9 cellular contexts compared by ENCODE assay signal in genomic region chr5:150448353-150448752, GRCh38. TPM values are rescaled to one million over a fixed set of nuclear protein-coding genes. Genes with fewer than 3 reads are reported as not detected.
A peak's percentile ranks its signal among the peaks of the same experiment; 100 is the strongest.
DNase-seq lines count a peak whose midpoint lies in the region; ATAC-seq and TF ChIP-seq lines count a peak whose summit lies in the region.
"Had no signal": no experiment of that assay in that cellular context is flagged by ENCODE, and none has a peak within 500 bp of the region (broad histone marks: within the 10 kb centered on the region; RNA-seq: fewer than 3 reads in every experiment).

No MANE protein-coding gene starts in this region.

- H3K36me3 ChIP-seq in left lung (peaks cover 0 to 47% of the 10 kb centered on the region in 2 donors), thyroid gland (peaks cover 39 to 42% of the 10 kb centered on the region in 2 donors)

- no peak for TF ChIP-seq POLR2A in thyroid gland (IDR thresholded peaks at IDR 0.05)

- peak overlapping the region; percentile 100 for H3K27ac Mint-ChIP-seq in activated T-cell treated with anti-CD3 and anti-CD28 coated beads, Interleukin-2, amount 50 U/mL, for 24 hours
- peak overlapping the region; percentile 99 for H3K27ac Mint-ChIP-seq in activated naive CD8-positive, alpha-beta T cell treated with anti-CD3 and anti-CD28 coated beads, Interleukin-2, amount 10 ng/mL, durations not matched to agents 7 days and 5 days

- H3K4me3 ChIP-seq in left lung, result peak overlapping the region; percentile 72 to 81
- H3K4me3 ChIP-seq in thyroid gland (replicated peaks in 1 of 3), result peak overlapping the region; percentile 43 to 69 (median 49)

- peaks cover 65% of the 10 kb centered on the region for H3K36me3 Mint-ChIP-seq in activated T-cell treated with anti-CD3 and anti-CD28 coated beads, Interleukin-2, amount 50 U/mL, for 24 hours (ENCODE audit: low read depth)
- H3K36me3 Mint-ChIP-seq in activated naive CD8-positive, alpha-beta T cell treated with anti-CD3 and anti-CD28 coated beads, Interleukin-2, amount 10 ng/mL, durations not matched to agents 7 days and 5 days, result peaks cover 30% of the 10 kb centered on the region

- peak overlapping the region; percentile 93 for H3K4me3 Mint-ChIP-seq in activated T-cell treated with anti-CD3 and anti-CD28 coated beads, Interleukin-2, amount 50 U/mL, for 24 hours
- peak overlapping the region; percentile 96 for H3K4me3 Mint-ChIP-seq in activated naive CD8-positive, alpha-beta T cell treated with anti-CD3 and anti-CD28 coated beads, Interleukin-2, amount 10 ng/mL, durations not matched to agents 7 days and 5 days

- no peak for ATAC-seq in activated naive CD8-positive, alpha-beta T cell treated with anti-CD3 and anti-CD28 coated beads, Interleukin-2, amount 10 ng/mL, durations not matched to agents 7 days and 5 days (ENCODE audit: low read depth)
- no peak for ATAC-seq in left lung
- no peak for ATAC-seq in left lobe of liver
- no peak for ATAC-seq in HG03342 (IDR thresholded peaks at IDR 0.05; ENCODE audit: unreplicated experiment)

- TF ChIP-seq CTCF in left lung (IDR thresholded peaks at IDR 0.05), result no peak
- no peak for TF ChIP-seq CTCF in thyroid gland (IDR thresholded peaks at IDR 0.05)

- H3K9me3 Mint-ChIP-seq in activated T-cell treated with anti-CD3 and anti-CD28 coated beads, Interleukin-2, amount 50 U/mL, for 24 hours, result no peaks in the 10 kb centered on the region
- H3K9me3 Mint-ChIP-seq in activated naive CD8-positive, alpha-beta T cell treated with anti-CD3 and anti-CD28 coated beads, Interleukin-2, amount 10 ng/mL, durations not matched to agents 7 days and 5 days, result no peaks in the 10 kb centered on the region

- H3K9me3 ChIP-seq in left lung, result no peaks in the 10 kb centered on the region
- H3K9me3 ChIP-seq in thyroid gland, result no peaks in the 10 kb centered on the region

- H3K27me3 ChIP-seq in left lung (no peaks in the 10 kb centered on the region), thyroid gland (no peaks in the 10 kb centered on the region)

- POLR2A ChIA-PET in activated naive CD8-positive, alpha-beta T cell treated with anti-CD3 and anti-CD28 coated beads, Interleukin-2, amount 10 ng/mL, durations not matched to agents 7 days and 5 days (lab: Charles Lee), result no interaction called here

- WGBS in thyroid gland, 2 donors, result 25 to 29% methylated on average over 4 of the region's 4 CpGs

- DNase-seq in activated T-cell treated with anti-CD3 and anti-CD28 coated beads, Interleukin-2, amount 50 U/mL, for 24 hours, result no peak
- DNase-seq in activated T-cell treated with anti-CD3 and anti-CD28 coated beads, Interleukin-2, amount 50 U/mL, for 1 hour, result no peak
- DNase-seq in activated naive CD8-positive, alpha-beta T cell treated with anti-CD3 and anti-CD28 coated beads, Interleukin-2, amount 10 ng/mL, durations not matched to agents 7 days and 5 days, result no peak
- DNase-seq in left lung (no peak), thyroid gland (no peak), left lobe of liver (ENCODE audit: low spot score) (no peak)
- DNase-seq in effector CD8-positive, alpha-beta T cell (lab: John Stamatoyannopoulos, UW), result no peak
- DNase-seq: NCI-H1694 had no signal

- peaks cover 14 to 41% of the 10 kb centered on the region in 2 donors for H3K4me1 ChIP-seq in left lung
- peaks cover 9 to 13% of the 10 kb centered on the region in 2 donors for H3K4me1 ChIP-seq in thyroid gland

- intact Hi-C loops in left lung (cut with DNase I), result no loop called here
- intact Hi-C loops in thyroid gland (cut with DNase I), result no loop called here

- peak overlapping the region in 1 of 2 donors; percentile 99 for H3K27ac ChIP-seq in left lung
- H3K27ac ChIP-seq in thyroid gland, result peak overlapping the region in 2 of 3 donors; percentile 95 to 96

- peaks cover 39% of the 10 kb centered on the region for H3K4me1 Mint-ChIP-seq in activated T-cell treated with anti-CD3 and anti-CD28 coated beads, Interleukin-2, amount 50 U/mL, for 24 hours (ENCODE audit: low read depth)
- H3K4me1 Mint-ChIP-seq in activated naive CD8-positive, alpha-beta T cell treated with anti-CD3 and anti-CD28 coated beads, Interleukin-2, amount 10 ng/mL, durations not matched to agents 7 days and 5 days, result peaks cover 29% of the 10 kb centered on the region

- no peaks in the 10 kb centered on the region for H3K27me3 Mint-ChIP-seq in activated T-cell treated with anti-CD3 and anti-CD28 coated beads, Interleukin-2, amount 50 U/mL, for 24 hours
- H3K27me3 Mint-ChIP-seq in activated naive CD8-positive, alpha-beta T cell treated with anti-CD3 and anti-CD28 coated beads, Interleukin-2, amount 10 ng/mL, durations not matched to agents 7 days and 5 days, result no peaks in the 10 kb centered on the region

RNA-seq across cellular contexts. Expression of gene RPS14, which starts 1.2 kb away (rescaled TPM):
- total RNA-seq in activated naive CD8-positive, alpha-beta T cell treated with anti-CD3 and anti-CD28 coated beads, Interleukin-2, amount 10 ng/mL, durations not matched to agents 7 days and 5 days, result 1,000 to 10,000 TPM; 2,811 to 2,872 TPM
- total RNA-seq in left lung (1,000 to 10,000 TPM; 1,428 to 1,504 TPM), thyroid gland (1,000 to 10,000 TPM; 2,017 to 5,540 (median 2,786) TPM), left lobe of liver (660 TPM)

RNA-seq across cellular contexts. Expression of gene CD74, which starts 35.6 kb away (rescaled TPM):
- total RNA-seq in activated naive CD8-positive, alpha-beta T cell treated with anti-CD3 and anti-CD28 coated beads, Interleukin-2, amount 10 ng/mL, durations not matched to agents 7 days and 5 days, result 100 to 1,000 TPM; 341 to 350 TPM
- total RNA-seq in left lung, result 1,000 to 10,000 TPM; 1,866 to 2,212 TPM
- 100 to 1,000 TPM; 287 to 675 (median 493) TPM for total RNA-seq in thyroid gland
- total RNA-seq in left lobe of liver, result 89.1 TPM

RNA-seq across cellular contexts. Expression of gene NDST1, which starts 59.6 kb away (rescaled TPM):
- 1 to 10 TPM; 1.0 to 1.9 TPM for total RNA-seq in activated naive CD8-positive, alpha-beta T cell treated with anti-CD3 and anti-CD28 coated beads, Interleukin-2, amount 10 ng/mL, durations not matched to agents 7 days and 5 days
- total RNA-seq in left lung (100 to 1,000 TPM in 1 of 2 donors, 10 to 100 TPM in 1; 89.3 to 100 TPM), thyroid gland (100 to 1,000 TPM in 2 of 4 donors, 10 to 100 TPM in 2; 84.9 to 171 (median 113) TPM), left lobe of liver (63.7 TPM)

Comparison
In these comparisons a context has a peak if more than half of its experiments do, and no peak if none do; other contexts are left out.
1. RNA of gene NDST1, which starts 59.6 kb away (total RNA-seq): 84.9 to 171 TPM in thyroid gland, 89.3 to 100 TPM in left lung and 63.7 TPM in left lobe of liver (single experiment); 1.0 to 1.9 TPM in activated naive CD8-positive, alpha-beta T cell treated with anti-CD3 and anti-CD28 coated beads, Interleukin-2, amount 10 ng/mL, durations not matched to agents 7 days and 5 days; every median in the first group is over 10 times any median in the second.